In genomic region chr11:76673164-76674142, GRCh38 we compare ENCODE assay signal across 12 cellular contexts. TPM values are rescaled to one million over a fixed set of nuclear protein-coding genes. Genes with fewer than 3 reads are reported as not detected.
DNase-seq lines count a peak whose midpoint lies in the region; ATAC-seq and TF ChIP-seq lines count a peak whose summit lies in the region.
"Had no signal": no experiment of that assay in that cellular context is flagged by ENCODE, and none has a peak within 500 bp of the region (broad histone marks: within the 10 kb centered on the region; RNA-seq: fewer than 3 reads in every experiment).

No MANE protein-coding gene starts in this region.

- peaks cover 26% of the 10 kb centered on the region for H3K27me3 Mint-ChIP-seq in activated CD4-positive, alpha-beta memory T cell treated with anti-CD3 and anti-CD28 coated beads, Interleukin-2, amount 10 ng/mL, durations not matched to agents 7 days and 5 days

- H2AK5ac ChIP-seq in neuronal stem cell (ENCODE audit: low read depth, low read length) = peak overlapping the region; percentile 73

- no peak overlapping the region for H3K9ac ChIP-seq in neuronal stem cell (ENCODE audit: low read depth, low read length, poor library complexity)
- H3K9ac ChIP-seq in mammary epithelial cell (ENCODE audit: insufficient read depth, low read length) = no peak overlapping the region

- H3K27ac Mint-ChIP-seq in activated CD4-positive, alpha-beta memory T cell treated with anti-CD3 and anti-CD28 coated beads, Interleukin-2, amount 10 ng/mL, durations not matched to agents 7 days and 5 days = peak overlapping the region; percentile 57
- H3K27ac Mint-ChIP-seq: progenitor cell of endocrine pancreas had no signal

- no peak overlapping the region for H3K4me3 Mint-ChIP-seq in activated CD4-positive, alpha-beta memory T cell treated with anti-CD3 and anti-CD28 coated beads, Interleukin-2, amount 10 ng/mL, durations not matched to agents 7 days and 5 days

- H3K4me1 ChIP-seq in neuronal stem cell (ENCODE audit: control insufficient read depth in 2 of 2, insufficient read depth in 1 of 2, low read depth in 1 of 2, low read length in 2 of 2) = peaks cover 3 to 7% of the 10 kb centered on the region in 2 donors
- H3K4me1 ChIP-seq in mammary epithelial cell (ENCODE audit: insufficient read depth, low read length) = no peaks in the 10 kb centered on the region

- WGBS in neuronal stem cell (ENCODE audit: extremely low coverage in 2 of 2, insufficient read length in 2 of 2, insufficient replicate concordance in 1 of 2), 2 donors = no CpG with 5 or more reads among the region's 5 CpGs
- 59% methylated on average over 5 of the region's 5 CpGs for whole genome bisulfite sequencing in mammary epithelial cell (ENCODE audit: low coverage, missing lambda C conversion rate)

- no peak overlapping the region for H4K91ac ChIP-seq in neuronal stem cell (ENCODE audit: low read depth, low read length, poor library complexity)

- no peak overlapping the region for H2AFZ ChIP-seq in neuronal stem cell (ENCODE audit: low read length)
- H2AFZ ChIP-seq in mammary epithelial cell (ENCODE audit: low read depth, low read length) = no peak overlapping the region

- TF ChIP-seq CTCF in mammary epithelial cell (conservative IDR thresholded peaks at IDR 0.05 in 1 of 2, IDR thresholded peaks at IDR 0.05 in 1 of 2; ENCODE audit: extremely low read depth in 1 of 2, insufficient read depth in 1 of 2, low read depth in 1 of 2, low read length in 2 of 2) = no peak

- no peak overlapping the region for H3K14ac ChIP-seq in neuronal stem cell (ENCODE audit: low read length)

- peaks cover 0 to 88% (median 4%) of the 10 kb centered on the region in 3 experiments for H3K27me3 ChIP-seq in neuronal stem cell (ENCODE audit: control insufficient read depth in 3 of 3, insufficient read depth in 3 of 3, low read depth in 1 of 3, low read length in 3 of 3)
- peaks cover 2% of the 10 kb centered on the region for H3K27me3 ChIP-seq in mammary epithelial cell (ENCODE audit: insufficient read depth, low read length)

- no peaks in the 10 kb centered on the region for H3K79me1 ChIP-seq in neuronal stem cell (ENCODE audit: low read depth, low read length)

- H3K27ac ChIP-seq in neuronal stem cell (replicated peaks; ENCODE audit: low read length) (no peak overlapping the region), mammary epithelial cell (ENCODE audit: insufficient read depth, low read depth, low read length) (no peak overlapping the region)
- H3K27ac ChIP-seq: 22Rv1, body of pancreas, epithelial cell of prostate had no signal

- no peak overlapping the region for H2BK5ac ChIP-seq in neuronal stem cell (ENCODE audit: low read length)

- H3K79me2 ChIP-seq in mammary epithelial cell (ENCODE audit: insufficient read depth, low read length) = no peaks in the 10 kb centered on the region

- H2BK12ac ChIP-seq in neuronal stem cell (ENCODE audit: low read length) = no peak overlapping the region

- CTCF ChIA-PET in activated CD4-positive, alpha-beta memory T cell treated with anti-CD3 and anti-CD28 coated beads, Interleukin-2, amount 10 ng/mL, durations not matched to agents 7 days and 5 days (lab: Charles Lee) = interaction anchor here (1.3 to 1.7 kb wide), 3 partner anchors 75 to 466 kb away, joined by 4 to 12 read pairs (median 4); no protein-coding TSS in a partner anchor
- CTCF ChIA-PET in mammary epithelial cell (lab: Charles Lee; ENCODE audit: low non-redundant PET) = no interaction called here

- H3K4me2 ChIP-seq in neuronal stem cell (ENCODE audit: insufficient read depth, low read length, poor library complexity, severe bottlenecking) (no peak overlapping the region), mammary epithelial cell (ENCODE audit: insufficient read depth, low read depth, low read length) (no peak overlapping the region)

- H3K9me3 Mint-ChIP-seq in activated CD4-positive, alpha-beta memory T cell treated with anti-CD3 and anti-CD28 coated beads, Interleukin-2, amount 10 ng/mL, durations not matched to agents 7 days and 5 days = no peaks in the 10 kb centered on the region

- BruUV-seq in mammary epithelial cell (replicated peaks; lab: Mats Ljungman, UMichigan) = no TSS peak

- dilution Hi-C loops in mammary epithelial cell (cut with HindIII; ENCODE audit: low sequenced_read_pairs) = no loop called here

- in situ Hi-C loops in mammary epithelial cell (cut with MboI; ENCODE audit: low sequenced_read_pairs in 2 of 2) = no loop called here

- H4K20me1 ChIP-seq in mammary epithelial cell (ENCODE audit: insufficient read depth, low read length) = no peaks in the 10 kb centered on the region

- peaks cover 50% of the 10 kb centered on the region for H3K4me1 Mint-ChIP-seq in activated CD4-positive, alpha-beta memory T cell treated with anti-CD3 and anti-CD28 coated beads, Interleukin-2, amount 10 ng/mL, durations not matched to agents 7 days and 5 days

- POLR2A ChIA-PET in activated CD4-positive, alpha-beta memory T cell treated with anti-CD3 and anti-CD28 coated beads, Interleukin-2, amount 10 ng/mL, durations not matched to agents 7 days and 5 days (lab: Charles Lee) = interaction anchor here (0.9 to 1.7 kb wide), 5 partner anchors 9 to 86 kb away, joined by 3 to 6 read pairs (median 3); no protein-coding TSS in a partner anchor

- ATAC-seq in GM21717 (IDR thresholded peaks at IDR 0.05; ENCODE audit: unreplicated experiment) = peak; percentile 2
- ATAC-seq: body of pancreas had no signal

- no peak overlapping the region for H2BK120ac ChIP-seq in neuronal stem cell (ENCODE audit: low read depth, low read length)

- H3K36me3 ChIP-seq in neuronal stem cell (replicated peaks in 1 of 2; ENCODE audit: control insufficient read depth in 2 of 2, insufficient read depth in 2 of 2, low read length in 2 of 2) (no peaks in the 10 kb centered on the region), mammary epithelial cell (ENCODE audit: insufficient read depth, low read length) (no peaks in the 10 kb centered on the region)

- no peak overlapping the region for H4K8ac ChIP-seq in neuronal stem cell (ENCODE audit: low read depth, low read length)

- DNase-seq in DMS53 (lab: John Stamatoyannopoulos, UW) = peak; percentile 44
- DNase-seq in DMS53 treated with DMSO at 0.1 percent for 48 hours (lab: John Stamatoyannopoulos, UW; ENCODE audit: unreplicated experiment) = no peak
- no peak for DNase-seq in activated CD4-positive, alpha-beta memory T cell treated with anti-CD3 and anti-CD28 coated beads, Interleukin-2, amount 10 ng/mL, durations not matched to agents 7 days and 5 days
- no peak for DNase-seq in neuronal stem cell (ENCODE audit: low spot score)
- DNase-seq in NCI-H2171 treated with DMSO at 0.1 percent for 48 hours (lab: John Stamatoyannopoulos, UW) = no peak
- no peak for DNase-seq in NCI-H187 treated with DMSO at 0.1 percent for 48 hours (lab: John Stamatoyannopoulos, UW)
- no peak for DNase-seq in mammary epithelial cell
- DNase-seq: body of pancreas had no signal

- no peak overlapping the region for H3K23ac ChIP-seq in neuronal stem cell (ENCODE audit: low read depth, low read length, poor library complexity)

- no peak overlapping the region for H3K18ac ChIP-seq in neuronal stem cell (ENCODE audit: low read length)

- H2BK15ac ChIP-seq in neuronal stem cell (ENCODE audit: low read length) = no peak overlapping the region

- intact Hi-C loops in mammary epithelial cell (cut with micrococcal nuclease) = no loop called here

- no peaks in the 10 kb centered on the region for H3K9me3 ChIP-seq in neuronal stem cell (replicated peaks in 1 of 2; ENCODE audit: control insufficient read depth in 2 of 2, insufficient read depth in 1 of 2, low read depth in 1 of 2, low read length in 2 of 2)
- H3K9me3 ChIP-seq in mammary epithelial cell (replicated peaks; ENCODE audit: insufficient read depth, low read length) = no peaks in the 10 kb centered on the region
- H3K9me3 ChIP-seq: body of pancreas had no signal

- H3K4me3 ChIP-seq in neuronal stem cell (ENCODE audit: low read length in 2 of 2) (no peak overlapping the region), mammary epithelial cell (replicated peaks in 1 of 3; ENCODE audit: insufficient read depth in 1 of 3, low read depth in 2 of 3, low read length in 3 of 3) (no peak overlapping the region)
- H3K4me3 ChIP-seq: body of pancreas had no signal

- no peaks in the 10 kb centered on the region for H3K36me3 Mint-ChIP-seq in activated CD4-positive, alpha-beta memory T cell treated with anti-CD3 and anti-CD28 coated beads, Interleukin-2, amount 10 ng/mL, durations not matched to agents 7 days and 5 days (ENCODE audit: low read depth)

- no peak overlapping the region for H3K4ac ChIP-seq in neuronal stem cell (ENCODE audit: low read length)

RNA-seq across cellular contexts. Expression of gene LRRC32, which starts 2.9 kb away (rescaled TPM):
- total RNA-seq in activated CD4-positive, alpha-beta memory T cell treated with anti-CD3 and anti-CD28 coated beads, Interleukin-2, amount 10 ng/mL, durations not matched to agents 7 days and 5 days = 1 to 10 TPM; 7.1 to 7.4 TPM
- polyA plus RNA-seq in neuronal stem cell (2013, experiment 1 of 2) = 0.91 TPM
- polyA plus RNA-seq in neuronal stem cell (2013, experiment 2 of 2) = 1.1 TPM
- under 1 TPM in 1 of 2 donors, not detected in 1; under 0.01 TPM for total RNA-seq in mammary epithelial cell
- polyA plus RNA-seq in mammary epithelial cell = not detected
- not detected for polyA minus RNA-seq in mammary epithelial cell

Comparison
In these comparisons a context has a peak if more than half of its experiments do, and no peak if none do; other contexts are left out.
1. RNA of gene LRRC32, which starts 2.9 kb away (total RNA-seq): 7.1 to 7.4 TPM in activated CD4-positive, alpha-beta memory T cell treated with anti-CD3 and anti-CD28 coated beads, Interleukin-2, amount 10 ng/mL, durations not matched to agents 7 days and 5 days; under 0.01 TPM in mammary epithelial cell; every median in the first group is over 4 times any median in the second.